25 cellular contexts compared by ENCODE assay signal in genomic region chr20:55641497-55641896, GRCh38.
"Had no signal": no experiment of that assay in that cellular context is flagged by ENCODE, and none has a peak within 500 bp of the region (broad histone marks: within the 10 kb centered on the region; RNA-seq: fewer than 3 reads in every experiment).

No MANE protein-coding gene starts in this region.

- H3K4me3 ChIP-seq: pancreas, prostate gland, right atrium auricular region, right lobe of liver, sigmoid colon, stomach, thoracic aorta, thyroid gland, transverse colon, upper lobe of right lung, uterus had no signal

- H3K36me3 ChIP-seq: neutrophil, pancreas, prostate gland, right atrium auricular region, right lobe of liver, sigmoid colon, stomach, thoracic aorta, thyroid gland, transverse colon, upper lobe of right lung, uterus had no signal

- H3K27ac ChIP-seq: neutrophil, pancreas, prostate gland, right atrium auricular region, right lobe of liver, sigmoid colon, stomach, thoracic aorta, thyroid gland, transverse colon, upper lobe of right lung, uterus had no signal

- H3K4me1 ChIP-seq: pancreas, prostate gland, right atrium auricular region, right lobe of liver, sigmoid colon, stomach, thyroid gland, transverse colon, upper lobe of right lung, uterus had no signal

- H3K27me3 ChIP-seq: neutrophil, pancreas, right atrium auricular region, right lobe of liver, sigmoid colon, stomach, thyroid gland, transverse colon, uterus had no signal

- ATAC-seq: naive thymus-derived CD8-positive, alpha-beta T cell; natural killer cell treated with Interleukin-12 subunit alpha and Interleukin-12 subunit beta and Interleukin-15 and Interleukin-18, amount 100 ng/mL, for 72 hours; pancreas; right lobe of liver; stimulated activated effector memory CD8-positive, alpha-beta T cell treated with anti-CD3 and anti-CD28 coated beads, Interleukin-12 subunit alpha, Interleukin-12 subunit beta, amount 100 ng/mL, for 72 hours; stimulated activated naive B cell treated with anti-CD40 and anti-IgM and Interleukin-4, amounts not matched to agents 10 μg/mL and 1 μg/mL and 100 μg/mL, for 72 hours; upper lobe of right lung had no signal

- H3K9me3 ChIP-seq: neutrophil, pancreas, prostate gland, right atrium auricular region, right lobe of liver, sigmoid colon, stomach, thoracic aorta, thyroid gland, transverse colon, upper lobe of right lung, uterus had no signal

- DNase-seq: naive thymus-derived CD8-positive, alpha-beta T cell; nephron progenitor cell; nucleus accumbens; pancreas; retina; right lobe of liver; sigmoid colon; small intestine; stimulated activated CD4-positive, alpha-beta T cell treated with anti-CD3 and anti-CD28 coated beads, Interleukin-15, amount 100 ng/mL, for 24 hours; stimulated activated CD4-positive, alpha-beta T cell treated with anti-CD3 and anti-CD28 coated beads, Interleukin-2, amount 100 ng/mL, for 24 hours; stimulated activated CD4-positive, alpha-beta T cell treated with anti-CD3 and anti-CD28 coated beads, Interleukin-2, amount 100 ng/mL, for 48 hours; stimulated activated CD4-positive, alpha-beta T cell treated with anti-CD3 and anti-CD28 coated beads, Interleukin-4, amount 100 ng/mL, for 24 hours; stimulated activated naive B cell treated with anti-CD40 and anti-IgM and Interleukin-4, amounts not matched to agents 10 μg/mL and 1 μg/mL and 100 μg/mL, for 72 hours; stimulated activated naive CD4-positive, alpha-beta T cell treated with Interleukin-2 at 50 U/mL for 16 hours; stomach; thyroid gland; transverse colon; upper lobe of right lung; uterus had no signal
